Comparison of ENCODE assay signal across 32 cellular contexts in genomic region chr12:4566474-4566873, GRCh38. TPM values are rescaled to one million over a fixed set of nuclear protein-coding genes. Genes with fewer than 3 reads are reported as not detected.
DNase-seq lines count a peak whose midpoint lies in the region; ATAC-seq, FAIRE-seq and TF ChIP-seq lines count a peak whose summit lies in the region.
"Had no signal": no experiment of that assay in that cellular context is flagged by ENCODE, and none has a peak within 500 bp of the region (broad histone marks: within the 10 kb centered on the region; RNA-seq: fewer than 3 reads in every experiment).

No MANE protein-coding gene starts in this region.

- 49% methylated on average over 2 of the region's 2 CpGs for WGBS in GM12878 (ENCODE audit: insufficient coverage, insufficient replicate concordance, low lambda C conversion rate, missing lambda C conversion rate)
- WGBS in upper lobe of left lung, 2 donors, result 62 to 67% methylated on average over 2 of the region's 2 CpGs

- peaks cover 37% of the 10 kb centered on the region for H3K27me3 Mint-ChIP-seq in CD4-positive, alpha-beta T cell

- RAD21 ChIA-PET in GM12878 (lab: Charles Lee; ENCODE audit: unreplicated experiment), result interaction anchor here (1.1 kb wide), 1 partner anchor 39 kb away, joined by 3 read pairs; no protein-coding TSS in a partner anchor

- peak overlapping the region; percentile 32 for H2AFZ ChIP-seq in GM12878 (ENCODE audit: control insufficient read depth, low read depth, low read length)
- H2AFZ ChIP-seq: PC-9 had no signal

- no peaks in the 10 kb centered on the region for H3K9me3 Mint-ChIP-seq in CD4-positive, alpha-beta T cell
- H3K9me3 Mint-ChIP-seq: activated naive CD8-positive, alpha-beta T cell treated with anti-CD3 and anti-CD28 coated beads, Interleukin-2, amount 50 U/mL, for 24 hours; CD8-positive, alpha-beta memory T cell; mesothelial cell of epicardium; naive thymus-derived CD8-positive, alpha-beta T cell; stimulated activated effector memory CD8-positive, alpha-beta T cell treated with anti-CD3 and anti-CD28 coated beads, Interleukin-12 subunit alpha, Interleukin-12 subunit beta, amount 100 ng/mL, for 72 hours; T-cell had no signal

- H3K4me1 ChIP-seq in GM12878 (ENCODE audit: control insufficient read depth, insufficient read depth, low read length) (peaks cover 28% of the 10 kb centered on the region), upper lobe of left lung (peaks cover 17 to 47% (median 20%) of the 10 kb centered on the region in 4 donors), vagina (peaks cover 8% of the 10 kb centered on the region)

- CTCF ChIA-PET in GM12878 (lab: Yijun Ruan, JAX), result no interaction called here
- CTCF ChIA-PET in CD4-positive, alpha-beta T cell (lab: Charles Lee), result no interaction called here

- no peaks in the 10 kb centered on the region for H3K79me2 ChIP-seq in GM12878 (ENCODE audit: control insufficient read depth, insufficient read depth, low read length)

- peaks cover 8% of the 10 kb centered on the region for H3K4me1 Mint-ChIP-seq in CD4-positive, alpha-beta T cell (ENCODE audit: low read depth)
- H3K4me1 Mint-ChIP-seq: CD8-positive, alpha-beta memory T cell; stimulated activated effector memory CD8-positive, alpha-beta T cell treated with anti-CD3 and anti-CD28 coated beads, Interleukin-12 subunit alpha, Interleukin-12 subunit beta, amount 100 ng/mL, for 72 hours had no signal

- H3K9me3 ChIP-seq in GM12878 (replicated peaks; ENCODE audit: control insufficient read depth, insufficient read depth, low read length) (no peaks in the 10 kb centered on the region), upper lobe of left lung (no peaks in the 10 kb centered on the region), vagina (no peaks in the 10 kb centered on the region)
- no peaks in the 10 kb centered on the region for H3K9me3 ChIP-seq in CD4-positive, alpha-beta T cell (ENCODE audit: control insufficient read depth, low read length)
- H3K9me3 ChIP-seq: body of pancreas, heart right ventricle had no signal

- SMC1A ChIA-PET in GM12878 (lab: Charles Lee; ENCODE audit: uncharacterized antibody, unreplicated experiment), result interaction anchor here (0.7 to 1.4 kb wide), 2 partner anchors 26 to 38 kb away, joined by 3 read pairs; no protein-coding TSS in a partner anchor

- BruUV-seq in GM12878 (replicated peaks; lab: Mats Ljungman, UMichigan), result no TSS peak

- H3K27ac Mint-ChIP-seq in CD4-positive, alpha-beta T cell, result no peak overlapping the region
- H3K27ac Mint-ChIP-seq: activated CD8-positive, alpha-beta T cell treated with anti-CD3 and anti-CD28 coated beads, Interleukin-2, amount 10 ng/mL, durations not matched to agents 7 days and 5 days; activated naive CD8-positive, alpha-beta T cell treated with anti-CD3 and anti-CD28 coated beads, Interleukin-2, amount 50 U/mL, for 24 hours; CD8-positive, alpha-beta memory T cell; mesothelial cell of epicardium; stimulated activated effector memory CD8-positive, alpha-beta T cell treated with anti-CD3 and anti-CD28 coated beads, Interleukin-12 subunit alpha, Interleukin-12 subunit beta, amount 100 ng/mL, for 72 hours had no signal

- POLR2A ChIA-PET in GM12878 (lab: Charles Lee), result interaction anchor here (0.5 kb wide), 1 partner anchor 244 kb away, joined by 3 read pairs; no protein-coding TSS in a partner anchor
- POLR2A ChIA-PET in CD4-positive, alpha-beta T cell (lab: Charles Lee), result no interaction called here

- TF ChIP-seq CTCF in GM12878 (IDR thresholded peaks at IDR 0.05 in 2 of 3, conservative IDR thresholded peaks at IDR 0.05 in 1 of 3; ENCODE audit: control insufficient read depth in 2 of 3, extremely low read depth in 1 of 3, insufficient read depth in 1 of 3, low read depth in 3 of 3, low read length in 3 of 3), result no peak
- no peak for TF ChIP-seq CTCF in upper lobe of left lung (IDR thresholded peaks at IDR 0.05)
- TF ChIP-seq CTCF in CD4-positive, alpha-beta T cell (IDR thresholded peaks at IDR 0.05), result no peak
- no peak for TF ChIP-seq CTCF in vagina (IDR thresholded peaks at IDR 0.05)

- H3K4me3 ChIP-seq in GM12878 (no peak overlapping the region), upper lobe of left lung (no peak overlapping the region), vagina (no peak overlapping the region)
- H3K4me3 ChIP-seq: body of pancreas, heart right ventricle, PC-9, smooth muscle cell had no signal

- no peak for TF ChIP-seq EP300 in GM12878 (IDR thresholded peaks at IDR 0.05; ENCODE audit: borderline replicate concordance in 1 of 2, control insufficient read depth in 1 of 2, low read depth in 2 of 2, low read length in 2 of 2)
- no peak for TF ChIP-seq EP300 in upper lobe of left lung (IDR thresholded peaks at IDR 0.05)

- TF ChIP-seq POLR2A in GM18505 (IDR thresholded peaks at IDR 0.05; ENCODE audit: borderline replicate concordance, extremely low read depth, insufficient read depth, insufficient read length), result no peak
- TF ChIP-seq POLR2A in GM12878 (IDR thresholded peaks at IDR 0.05; ENCODE audit: low read depth, low read length), result no peak
- no peak for TF ChIP-seq POLR2A in upper lobe of left lung (IDR thresholded peaks at IDR 0.05)
- no peak for TF ChIP-seq POLR2A in vagina (IDR thresholded peaks at IDR 0.05)

- DNase-seq in MV-4-11 (lab: John Stamatoyannopoulos, UW) (peak; percentile 70), GM12878 (ENCODE audit: low read depth, low spot score) (no peak), upper lobe of left lung (no peak), T1000 (lab: John Stamatoyannopoulos, UW) (no peak), vagina (ENCODE audit: extremely low spot score in 2 of 2) (no peak)
- no peak for DNase-seq in CD4-positive, alpha-beta T cell
- DNase-seq: activated CD8-positive, alpha-beta T cell treated with anti-CD3 and anti-CD28 coated beads, Interleukin-2, amount 10 ng/mL, durations not matched to agents 7 days and 5 days; activated effector memory CD4-positive, alpha-beta T cell treated with Interleukin-2 at 50 U/mL for 16 hours; activated naive CD8-positive, alpha-beta T cell treated with anti-CD3 and anti-CD28 coated beads, Interleukin-2, amount 50 U/mL, for 24 hours; activated T-cell treated with anti-CD3 and anti-CD28 coated beads for 4 hours; body of pancreas; CD8-positive, alpha-beta memory T cell; cerebellar nuclear complex; DMS153; effector CD4-positive, alpha-beta T cell; heart right ventricle; KBM-7; left colon; naive thymus-derived CD8-positive, alpha-beta T cell; NCI-H1048; NCI-H187; NCI-H69; PC-9; retina; SHP77; T-cell had no signal

- no peak for TF ChIP-seq RAD21 in GM12878 (IDR thresholded peaks at IDR 0.05; ENCODE audit: insufficient read depth, low read depth, low read length)

- peak; percentile 6 for ATAC-seq in GM18505 (IDR thresholded peaks at IDR 0.05; ENCODE audit: unreplicated experiment)
- ATAC-seq in GM12878, result peak; percentile 48
- no peak for ATAC-seq in upper lobe of left lung (ENCODE audit: low FRiP score in 2 of 2)
- no peak for ATAC-seq in CD4-positive, alpha-beta T cell (ENCODE audit: poor library complexity)
- ATAC-seq: activated CD8-positive, alpha-beta T cell treated with anti-CD3 and anti-CD28 coated beads, Interleukin-2, amount 10 ng/mL, durations not matched to agents 7 days and 5 days; activated naive CD8-positive, alpha-beta T cell treated with anti-CD3 and anti-CD28 coated beads, Interleukin-2, amount 50 U/mL, for 24 hours; body of pancreas; heart right ventricle; naive thymus-derived CD8-positive, alpha-beta T cell; stimulated activated effector memory CD8-positive, alpha-beta T cell treated with anti-CD3 and anti-CD28 coated beads, Interleukin-12 subunit alpha, Interleukin-12 subunit beta, amount 100 ng/mL, for 72 hours; T-cell had no signal

- in situ Hi-C loops in GM12878 (cut with MboI), result no loop called here

- H3K27ac ChIP-seq in GM12878 (ENCODE audit: control insufficient read depth, insufficient read depth) (peak overlapping the region; percentile 66), upper lobe of left lung (peak overlapping the region in 3 of 4 donors; percentile 11 to 73 (median 47)), vagina (no peak overlapping the region)
- H3K27ac ChIP-seq in CD4-positive, alpha-beta T cell (ENCODE audit: low read depth, low read length), result no peak overlapping the region
- H3K27ac ChIP-seq: epithelial cell of prostate, PC-9 had no signal

- FAIRE-seq in GM12878 (lab: Jason Lieb, UNC), result no peak
- FAIRE-seq: G401.6 had no signal

- H3K36me3 ChIP-seq in GM12878 (ENCODE audit: control insufficient read depth in 2 of 2, insufficient read depth in 2 of 2, low read length in 1 of 2) (no peaks in the 10 kb centered on the region; a peak in 1 of 4 replicates), upper lobe of left lung (no peaks in the 10 kb centered on the region), vagina (no peaks in the 10 kb centered on the region)
- H3K36me3 ChIP-seq: heart right ventricle had no signal

- intact Hi-C loops in GM12878 (cut with micrococcal nuclease; ENCODE audit: unreplicated experiment), result no loop called here
- intact Hi-C loops in CD4-positive, alpha-beta T cell (cut with DNase I, micrococcal nuclease), result no loop called here
- intact Hi-C loops in vagina (cut with DNase I), result no loop called here

- no peaks in the 10 kb centered on the region for H3K36me3 Mint-ChIP-seq in CD4-positive, alpha-beta T cell (ENCODE audit: low read depth)
- H3K36me3 Mint-ChIP-seq: CD8-positive, alpha-beta memory T cell; mesothelial cell of epicardium; naive thymus-derived CD8-positive, alpha-beta T cell; stimulated activated effector memory CD8-positive, alpha-beta T cell treated with anti-CD3 and anti-CD28 coated beads, Interleukin-12 subunit alpha, Interleukin-12 subunit beta, amount 100 ng/mL, for 72 hours; T-cell had no signal

- no peak overlapping the region for H3K9ac ChIP-seq in GM12878 (ENCODE audit: control insufficient read depth, insufficient read depth, low read length)

- no peak overlapping the region for H3K4me3 Mint-ChIP-seq in CD4-positive, alpha-beta T cell
- H3K4me3 Mint-ChIP-seq: activated CD8-positive, alpha-beta T cell treated with anti-CD3 and anti-CD28 coated beads, Interleukin-2, amount 10 ng/mL, durations not matched to agents 7 days and 5 days; activated naive CD8-positive, alpha-beta T cell treated with anti-CD3 and anti-CD28 coated beads, Interleukin-2, amount 50 U/mL, for 24 hours; CD8-positive, alpha-beta memory T cell; mesothelial cell of epicardium; stimulated activated effector memory CD8-positive, alpha-beta T cell treated with anti-CD3 and anti-CD28 coated beads, Interleukin-12 subunit alpha, Interleukin-12 subunit beta, amount 100 ng/mL, for 72 hours had no signal

- H3K4me2 ChIP-seq in GM12878 (ENCODE audit: control insufficient read depth, insufficient read depth), result peak overlapping the region; percentile 63
- H3K4me2 ChIP-seq: PC-9, smooth muscle cell had no signal

- no peaks in the 10 kb centered on the region for H4K20me1 ChIP-seq in GM12878 (ENCODE audit: control insufficient read depth, insufficient read depth)

- H3K27me3 ChIP-seq in GM12878 (replicated peaks in 1 of 2; ENCODE audit: control insufficient read depth in 2 of 2, insufficient read depth in 2 of 2, low read length in 1 of 2) (no peaks in the 10 kb centered on the region), upper lobe of left lung (no peaks in the 10 kb centered on the region), vagina (no peaks in the 10 kb centered on the region)
- H3K27me3 ChIP-seq in CD4-positive, alpha-beta T cell (ENCODE audit: control insufficient read depth, insufficient read depth, low read length), result no peaks in the 10 kb centered on the region
- H3K27me3 ChIP-seq: body of pancreas had no signal

RNA-seq across cellular contexts. Expression of gene DYRK4, which starts 4.5 kb away (rescaled TPM):
- total RNA-seq in GM12878 (2013; cell fraction: nucleolus; rRNA removed), result 15.5 and 26.3 TPM in 2 replicates
- total RNA-seq in GM12878 (2014; rRNA removed) (47.5 and 53.9 TPM in 2 replicates), GM12878 (2014; rRNA removed; fragmentation: Illumina TruSeq; extraction: Trizol) (43.7 and 44.1 TPM in 2 replicates), GM12878 (2021) (29.9 and 30.8 TPM in 2 replicates), upper lobe of left lung (10 to 100 TPM; 22.2 to 53.4 (median 36.6) TPM), vagina (19.4 TPM)
- polyA plus RNA-seq in GM12878 (2011; ENCODE audit: low read depth), result 25.1 TPM
- polyA plus RNA-seq in GM12878 (2011; rRNA removed) (52.1 and 54.9 TPM in 2 replicates), GM12878 (2014; fragmentation: Illumina TruSeq; extraction: Trizol) (39.5 and 52.7 TPM in 2 replicates), GM12878 (2014; fragmentation: Nextera tagmentation; extraction: Ambion mirVana) (10 to 100 TPM; 61.4 to 66.7 TPM), GM12878 (2014; rRNA removed) (46.1 and 56.1 TPM in 2 replicates), GM12878 (2016; fragmentation: Nextera tagmentation; extraction: Ambion mirVana) (10 to 100 TPM; 41.4 to 43.0 TPM)
- 35.2 and 38.3 TPM in 2 replicates for polyA plus RNA-seq in GM12878 (2011; cell fraction: cytosol; rRNA removed)
- polyA plus RNA-seq in GM12878 (2011; cell fraction: nucleus; rRNA removed), result 54.4 and 89.0 TPM in 2 replicates
- polyA plus RNA-seq in GM12878 (2012), result 27.4 and 36.1 TPM in 2 replicates
- polyA minus RNA-seq in GM12878 (2011; rRNA and poly(A)+ RNA removed), result 23.3 and 24.0 TPM in 2 replicates
- 6.0 and 10.4 TPM in 2 replicates for polyA minus RNA-seq in GM12878 (2011; cell fraction: cytosol; rRNA and poly(A)+ RNA removed)
- 21.6 and 21.9 TPM in 2 replicates for polyA minus RNA-seq in GM12878 (2011; cell fraction: nucleus; rRNA and poly(A)+ RNA removed)
- 1 to 10 TPM; 5.4 to 7.2 TPM for total RNA-seq in CD4-positive, alpha-beta T cell

RNA-seq across cellular contexts. Expression of gene RAD51AP1, which starts 27.8 kb away (rescaled TPM):
- 72.7 and 82.0 TPM in 2 replicates for total RNA-seq in GM12878 (2013; cell fraction: nucleolus; rRNA removed)
- total RNA-seq in GM12878 (2014; rRNA removed) (22.3 and 32.6 TPM in 2 replicates), GM12878 (2014; rRNA removed; fragmentation: Illumina TruSeq; extraction: Trizol) (44.9 and 48.7 TPM in 2 replicates), GM12878 (2021) (29.7 and 31.9 TPM in 2 replicates), upper lobe of left lung (1 to 10 TPM; 1.0 to 5.0 (median 2.1) TPM), vagina (4.2 TPM)
- polyA plus RNA-seq in GM12878 (2011; ENCODE audit: low read depth), result 14.9 TPM
- polyA plus RNA-seq in GM12878 (2011; rRNA removed) (47.5 and 87.5 TPM in 2 replicates), GM12878 (2014; fragmentation: Illumina TruSeq; extraction: Trizol) (56.7 and 69.4 TPM in 2 replicates), GM12878 (2014; fragmentation: Nextera tagmentation; extraction: Ambion mirVana) (10 to 100 TPM; 71.4 to 86.0 TPM), GM12878 (2014; rRNA removed) (24.8 and 29.6 TPM in 2 replicates), GM12878 (2016; fragmentation: Nextera tagmentation; extraction: Ambion mirVana) (10 to 100 TPM; 53.0 to 60.0 TPM)
- polyA plus RNA-seq in GM12878 (2011; cell fraction: cytosol; rRNA removed), result 10.4 and 12.7 TPM in 2 replicates
- polyA plus RNA-seq in GM12878 (2011; cell fraction: nucleus; rRNA removed), result 33.5 and 36.6 TPM in 2 replicates
- polyA plus RNA-seq in GM12878 (2012), result 17.7 and 20.3 TPM in 2 replicates
- 7.5 and 9.4 TPM in 2 replicates for polyA minus RNA-seq in GM12878 (2011; rRNA and poly(A)+ RNA removed)
- 6.0 and 6.2 TPM in 2 replicates for polyA minus RNA-seq in GM12878 (2011; cell fraction: cytosol; rRNA and poly(A)+ RNA removed)
- 15.2 and 17.3 TPM in 2 replicates for polyA minus RNA-seq in GM12878 (2011; cell fraction: nucleus; rRNA and poly(A)+ RNA removed)
- under 1 TPM; 0.45 to 0.93 TPM for total RNA-seq in CD4-positive, alpha-beta T cell

Comparison
In these comparisons a context has a peak if more than half of its experiments do, and no peak if none do; other contexts are left out.
1. ATAC-seq: peak in GM18505 (single experiment) and GM12878 (single experiment); none in upper lobe of left lung (0 of 2) and CD4-positive, alpha-beta T cell (single experiment).
2. H3K27ac ChIP-seq: peak in GM12878 (single experiment) and upper lobe of left lung (3 of 4); none in CD4-positive, alpha-beta T cell (single experiment) and vagina (single experiment).